ENCODE assay signal across 9 cellular contexts in the genomic region with DNA sequence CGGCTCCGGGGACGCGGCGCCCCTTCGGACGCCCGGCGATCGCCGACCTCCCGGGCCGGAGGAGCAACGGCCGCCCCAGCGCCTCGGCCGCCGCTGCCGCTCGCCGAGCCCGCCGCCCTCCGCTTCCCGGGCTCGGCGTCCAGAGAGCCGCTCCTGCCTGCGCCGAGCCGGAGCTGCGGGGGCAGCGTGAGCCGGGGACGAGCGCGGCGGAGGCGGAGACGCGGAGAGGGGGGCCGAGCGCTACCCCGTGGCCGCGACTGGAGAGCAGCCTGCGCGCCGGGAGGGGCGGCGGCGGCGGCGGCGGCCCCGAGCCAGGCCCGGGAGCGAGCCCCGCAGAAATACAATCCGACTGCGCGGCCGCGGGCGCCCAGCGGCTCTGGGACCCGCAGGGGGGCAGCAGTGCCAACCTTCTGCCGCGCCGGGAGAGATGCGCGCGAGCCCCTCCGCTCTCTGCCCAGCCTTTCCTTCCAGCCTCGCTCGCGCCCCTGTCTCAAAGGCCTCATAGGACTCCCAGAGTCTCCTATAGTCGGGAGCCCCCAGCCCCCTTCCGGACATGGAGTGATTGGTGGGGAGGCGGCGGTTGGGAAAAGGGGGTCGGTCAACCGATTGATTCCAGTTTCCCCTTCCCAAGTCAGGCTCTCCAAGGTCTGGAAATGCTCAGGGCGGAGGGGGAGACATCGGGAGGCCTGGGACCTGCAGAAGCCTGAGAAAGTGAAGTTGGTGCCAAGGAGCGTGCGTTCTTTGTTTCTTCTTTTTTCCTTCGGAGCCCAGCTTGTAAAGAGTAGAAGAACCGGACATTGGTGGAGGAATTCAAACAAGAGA. TPM values are rescaled to one million over a fixed set of nuclear protein-coding genes. Genes with fewer than 3 reads are reported as not detected.
DNase-seq lines count a peak whose midpoint lies in the region; ATAC-seq, FAIRE-seq and TF ChIP-seq lines count a peak whose summit lies in the region.
"Had no signal": no experiment of that assay in that cellular context is flagged by ENCODE, and none has a peak within 500 bp of the region (broad histone marks: within the 10 kb centered on the region; RNA-seq: fewer than 3 reads in every experiment).

No MANE protein-coding gene starts in this region.

- TF ChIP-seq CTCF in heart right ventricle (IDR thresholded peaks at IDR 0.05) (peak in 5 of 9 donors; percentile 6 to 31 (median 20)), pancreas (IDR thresholded peaks at IDR 0.05) (no peak)

- peaks cover 0 to 92% (median 70%) of the 10 kb centered on the region in 7 donors for H3K27me3 ChIP-seq in heart right ventricle
- peaks cover 0 to 10% (median 2%) of the 10 kb centered on the region in 4 donors for H3K27me3 ChIP-seq in pancreas

- H3K9me3 ChIP-seq in heart right ventricle (no peaks in the 10 kb centered on the region), pancreas (no peaks in the 10 kb centered on the region)

- intact Hi-C loops in heart right ventricle (cut with DNase I) = loop anchor here in 5 of 10 donors (5.0 to 10.0 kb wide), 5 partner anchors 122 to 530 kb away; no protein-coding TSS in a partner anchor
- intact Hi-C loops in pancreas (cut with DNase I) = no loop called here

- ATAC-seq in heart right ventricle (peak; percentile 60 to 83 (median 76)), pancreas (peak in 3 of 4 donors; percentile 66 to 75 (median 72)), HG02623 (IDR thresholded peaks at IDR 0.05; ENCODE audit: unreplicated experiment) (no peak), HG02610 (IDR thresholded peaks at IDR 0.05; ENCODE audit: unreplicated experiment) (no peak), GM21717 (IDR thresholded peaks at IDR 0.05; ENCODE audit: unreplicated experiment) (no peak)

- FAIRE-seq in pancreas (lab: Jason Lieb, UNC) = no peak
- FAIRE-seq: endothelial cell of umbilical vein had no signal

- H3K4me3 ChIP-seq in heart right ventricle (peak overlapping the region in 9 of 10 donors; percentile 42 to 66 (median 55)), pancreas (peak overlapping the region in 3 of 4 donors; percentile 10 to 45 (median 26))

- H3K4me1 ChIP-seq in heart right ventricle (peaks cover 0 to 31% (median 20%) of the 10 kb centered on the region in 9 donors), pancreas (peaks cover 0 to 10% (median 7%) of the 10 kb centered on the region in 3 donors)

- DNase-seq in DMS 273 treated with DMSO at 0.1 percent for 48 hours (lab: John Stamatoyannopoulos, UW) (peak; percentile 42), NCI-H2227 (lab: John Stamatoyannopoulos, UW; ENCODE audit: unreplicated experiment) (peak; percentile 90), heart right ventricle (peak; percentile 31 to 54), pancreas (peak in 2 of 6 donors; percentile 17 to 71)
- peak; percentile 36 to 63 for DNase-seq in activated T-cell treated with anti-CD3 and anti-CD28 coated beads, Interleukin-2, amount 50 U/mL, for 48 hours

- 4% methylated on average over 81 to 90 of the region's 90 CpGs for WGBS in heart right ventricle, 2 donors
- WGBS in pancreas, 2 donors = 3% methylated on average over 67 to 90 of the region's 90 CpGs

- no peaks in the 10 kb centered on the region for H3K36me3 ChIP-seq in heart right ventricle
- no peaks in the 10 kb centered on the region for H3K36me3 ChIP-seq in pancreas

- peak overlapping the region in 5 of 10 donors; percentile 1 to 60 (median 40) for H3K27ac ChIP-seq in heart right ventricle
- H3K27ac ChIP-seq in pancreas = no peak overlapping the region

RNA-seq across cellular contexts. Expression of a gene that starts 1.0 kb away (rescaled TPM):
- 1 to 10 TPM; 1.0 to 4.2 (median 2.3) TPM for total RNA-seq in heart right ventricle
- polyA plus RNA-seq in heart right ventricle = 1 to 10 TPM in 1 of 2 donors, under 1 TPM in 1; 0.44 to 1.1 TPM
- under 1 TPM; 0.14 to 0.31 (median 0.21) TPM for total RNA-seq in pancreas
- under 1 TPM; 0.04 to 0.07 TPM for polyA plus RNA-seq in pancreas
- total RNA-seq: endothelial cell of umbilical vein had no signal
- polyA plus RNA-seq: endothelial cell of umbilical vein had no signal

Comparison
In these comparisons a context has a peak if more than half of its experiments do, and no peak if none do; other contexts are left out.
1. ATAC-seq: peak in heart right ventricle (8 of 8) and pancreas (3 of 4); none in HG02623 (single experiment), HG02610 (single experiment) and GM21717 (single experiment).
2. CTCF ChIP-seq: peak in heart right ventricle (5 of 9); none in pancreas (0 of 4).